8 cellular contexts compared by ENCODE assay signal in the genomic region with DNA sequence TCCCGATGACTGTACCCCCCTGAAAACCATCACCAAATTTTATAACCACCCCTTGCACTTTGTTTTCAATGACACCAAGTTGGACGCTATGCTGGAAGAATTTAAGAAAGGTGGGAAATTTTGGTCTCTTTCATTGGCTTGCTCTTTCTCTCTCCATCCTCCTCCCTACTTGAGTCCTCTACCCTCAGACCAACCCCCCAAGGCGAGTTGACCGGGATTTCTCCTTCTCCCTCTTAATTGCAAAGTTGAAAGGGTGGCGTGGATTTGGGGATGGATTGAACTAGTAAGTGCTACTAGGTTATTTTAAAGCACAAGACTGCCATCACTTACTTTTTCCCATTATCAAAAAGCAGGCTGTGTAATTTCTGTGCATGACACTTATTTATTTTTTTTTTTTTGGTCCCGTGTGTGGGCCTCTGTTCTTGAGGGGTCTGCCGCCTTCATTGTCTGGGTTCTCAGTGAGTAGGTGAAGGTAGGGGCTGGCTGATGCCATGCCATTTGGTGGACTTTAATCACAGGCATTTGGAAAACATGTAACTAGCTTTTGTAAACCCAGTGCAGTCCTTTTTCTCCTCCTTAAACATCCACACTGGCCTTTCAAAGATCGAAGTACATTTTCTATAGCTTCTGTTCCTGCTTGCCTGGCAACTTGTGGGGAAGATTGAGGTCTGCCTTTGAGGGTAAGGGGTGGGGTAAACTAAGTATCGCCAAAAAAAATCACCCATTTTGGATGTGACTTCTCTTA. TPM values are rescaled to one million over a fixed set of nuclear protein-coding genes. Genes with fewer than 3 reads are reported as not detected.
DNase-seq lines count a peak whose midpoint lies in the region; ATAC-seq and TF ChIP-seq lines count a peak whose summit lies in the region.

No MANE protein-coding gene starts in this region.

- H3K27me3 ChIP-seq in DND-41 (ENCODE audit: insufficient read depth, low read length, poor library complexity) (no peaks in the 10 kb centered on the region), OCI-LY3 (ENCODE audit: low read depth, low read length) (no peaks in the 10 kb centered on the region), ovary (no peaks in the 10 kb centered on the region)

- no peaks in the 10 kb centered on the region for H3K9me3 ChIP-seq in DND-41 (ENCODE audit: insufficient read depth, low read length, severe bottlenecking)
- no peaks in the 10 kb centered on the region for H3K9me3 ChIP-seq in OCI-LY3 (ENCODE audit: insufficient read depth, low read length)
- H3K9me3 ChIP-seq in ovary: no peaks in the 10 kb centered on the region

- ATAC-seq in DND-41 (ENCODE audit: insufficient read depth, low read depth) (no peak), HG02571 (IDR thresholded peaks at IDR 0.05; ENCODE audit: unreplicated experiment) (no peak), GM18870 (IDR thresholded peaks at IDR 0.05; ENCODE audit: unreplicated experiment) (no peak)

- no peak for TF ChIP-seq EP300 in ovary (IDR thresholded peaks at IDR 0.05)

- no peaks in the 10 kb centered on the region for H4K20me1 ChIP-seq in DND-41 (ENCODE audit: insufficient read depth, low read length)
- H4K20me1 ChIP-seq in OCI-LY3 (ENCODE audit: insufficient read depth, low read length): no peaks in the 10 kb centered on the region

- H3K4me3 ChIP-seq in DND-41 (ENCODE audit: low read depth in 1 of 2, low read length in 2 of 2) (peak overlapping the region; percentile 10 to 78; a peak in 2 of 4 replicates), OCI-LY3 (ENCODE audit: low read length) (no peak overlapping the region), epithelial cell of proximal tubule (ENCODE audit: low read depth, low read length) (peak overlapping the region; percentile 93), ovary (peak overlapping the region; percentile 85)

- no peak overlapping the region for H3K27ac ChIP-seq in DND-41 (ENCODE audit: low read length)
- no peak overlapping the region for H3K27ac ChIP-seq in OCI-LY3 (ENCODE audit: low read length)
- H3K27ac ChIP-seq in ovary: no peak overlapping the region

- TF ChIP-seq POLR2A in ovary (IDR thresholded peaks at IDR 0.05): no peak

- intact Hi-C loops in ovary (cut with DNase I): loop anchor here in 3 of 4 donors (5.0 to 10.0 kb wide), 4 partner anchors 132 to 327 kb away; partner anchors contain the start of gene RPEL1 (in 3 of the 3)

- TF ChIP-seq CTCF in DND-41 (IDR thresholded peaks at IDR 0.05; ENCODE audit: borderline replicate concordance, extremely low read depth, low read length, poor library complexity, severe bottlenecking): no peak
- no peak for TF ChIP-seq CTCF in OCI-LY3 (IDR thresholded peaks at IDR 0.05; ENCODE audit: low read depth, low read length)
- no peak for TF ChIP-seq CTCF in epithelial cell of proximal tubule (conservative IDR thresholded peaks at IDR 0.05; ENCODE audit: low read depth, low read length)
- no peak for TF ChIP-seq CTCF in ovary (IDR thresholded peaks at IDR 0.05)

- H3K4me1 ChIP-seq in DND-41 (ENCODE audit: insufficient read depth, low read length): peaks cover 48% of the 10 kb centered on the region
- H3K4me1 ChIP-seq in OCI-LY3 (ENCODE audit: low read length): peaks cover 19% of the 10 kb centered on the region; the same call in 1 of the 2 replicates
- H3K4me1 ChIP-seq in ovary (ENCODE audit: insufficient read depth): peaks cover 7% of the 10 kb centered on the region

- 5 to 23% (median 13%) methylated on average over 9 of the region's 9 CpGs for WGBS in ovary, 3 donors

- in situ Hi-C loops in ACHN (cut with HindIII; ENCODE audit: low pct_ligation_motif_present, low pct_unique_long_range_greater_than_20kb, low sequenced_read_pairs): no loop called here

- H3K79me2 ChIP-seq in DND-41 (ENCODE audit: insufficient read depth, low read length): peaks cover 15% of the 10 kb centered on the region
- no peaks in the 10 kb centered on the region for H3K79me2 ChIP-seq in OCI-LY3 (ENCODE audit: low read length)

- H3K36me3 ChIP-seq in DND-41 (ENCODE audit: insufficient read depth, low read length) (no peaks in the 10 kb centered on the region; the same call in 1 of the 2 replicates), OCI-LY3 (replicated peaks; ENCODE audit: low read depth, low read length) (no peaks in the 10 kb centered on the region), ovary (no peaks in the 10 kb centered on the region)

- H2AFZ ChIP-seq in DND-41 (ENCODE audit: low read depth, low read length) (no peak overlapping the region), OCI-LY3 (ENCODE audit: low read depth, low read length) (no peak overlapping the region)

- DNase-seq in DND-41 (no peak), epithelial cell of proximal tubule (ENCODE audit: low read depth) (no peak), ovary (no peak), ACHN (no peak), epidermal melanocyte (ENCODE audit: insufficient read length, low spot score) (no peak)

- H3K4me2 ChIP-seq in DND-41 (ENCODE audit: insufficient read depth, low read length) (peak overlapping the region; percentile 95), OCI-LY3 (ENCODE audit: low read length) (peak overlapping the region; percentile 22)

- H3K9ac ChIP-seq in DND-41 (ENCODE audit: low read depth, low read length) (peak overlapping the region; percentile 83; the same call in 1 of the 2 replicates), OCI-LY3 (ENCODE audit: low read length) (no peak overlapping the region)

RNA-seq across cellular contexts. Expression of gene CNNM2, which starts 2.1 kb away (rescaled TPM):
- total RNA-seq in epithelial cell of proximal tubule (1.2 and 1.3 TPM in 2 replicates), ovary (10 to 100 TPM in 2 of 7 donors, 1 to 10 TPM in 5; 6.7 to 15.0 (median 8.9) TPM)
- polyA plus RNA-seq in ovary: 10 to 100 TPM in 1 of 2 donors, 1 to 10 TPM in 1; 5.4 to 12.6 TPM

RNA-seq across cellular contexts. Expression of gene AS3MT, which starts 50.9 kb away (rescaled TPM):
- total RNA-seq in epithelial cell of proximal tubule (10.7 and 17.1 TPM in 2 replicates), ovary (1 to 10 TPM; 1.5 to 6.4 (median 4.9) TPM)
- 10 to 100 TPM in 1 of 2 donors, 1 to 10 TPM in 1; 6.0 to 32.8 TPM for polyA plus RNA-seq in ovary
